Comparison of ENCODE assay signal across 8 cellular contexts in genomic region chr10:96229568-96230030, GRCh38. TPM values are rescaled to one million over a fixed set of nuclear protein-coding genes. Genes with fewer than 3 reads are reported as not detected.
A peak's percentile ranks its signal among the peaks of the same experiment; 100 is the strongest.
DNase-seq lines count a peak whose midpoint lies in the region; ATAC-seq and FAIRE-seq lines count a peak whose summit lies in the region.

No MANE protein-coding gene starts in this region.

- FAIRE-seq in small intestine (lab: Jason Lieb, UNC) = no peak

- H3K9me3 ChIP-seq in small intestine (ENCODE audit: control insufficient read depth, low read depth) = no peaks in the 10 kb centered on the region

- 0 to 3% (median 1%) methylated on average over 7 of the region's 7 CpGs for WGBS in small intestine, 3 donors

- no peak overlapping the region for H3K27ac ChIP-seq in small intestine (ENCODE audit: low read depth in 1 of 2, low read length in 1 of 2)

- DNase-seq in NCI-H2107 (lab: John Stamatoyannopoulos, UW) = peak; percentile 0
- no peak for DNase-seq in NCI-H2107 treated with DMSO at 0.1 percent for 48 hours (lab: John Stamatoyannopoulos, UW; ENCODE audit: unreplicated experiment)
- DNase-seq in Kasumi-1 (lab: John Stamatoyannopoulos, UW) = peak; percentile 78 to 79
- DNase-seq in T-helper 2 cell = peak; percentile 15 to 85 (median 46)
- DNase-seq in amygdala (lab: John Stamatoyannopoulos, UW) = peak in 39 of 56 donors; percentile 4 to 77 (median 19)
- DNase-seq in hypothalamus (lab: John Stamatoyannopoulos, UW) = peak in 38 of 51 donors; percentile 2 to 75 (median 30)
- peak; percentile 76 for DNase-seq in small intestine

- no peak for ATAC-seq in GM21360 (IDR thresholded peaks at IDR 0.05; ENCODE audit: unreplicated experiment)

- H3K36me3 ChIP-seq in small intestine (ENCODE audit: control insufficient read depth in 2 of 2, insufficient read depth in 2 of 2, low read length in 2 of 2) = peaks cover 0 to 10% of the 10 kb centered on the region in 2 donors

- H3K4me3 ChIP-seq in small intestine (ENCODE audit: low read depth in 1 of 2, low read length in 2 of 2) = no peak overlapping the region

- no peaks in the 10 kb centered on the region for H3K4me1 ChIP-seq in small intestine (ENCODE audit: control insufficient read depth in 2 of 2, insufficient read depth in 1 of 2, low read depth in 1 of 2, low read length in 1 of 2)

- no peaks in the 10 kb centered on the region for H3K27me3 ChIP-seq in small intestine (ENCODE audit: control insufficient read depth in 2 of 2, insufficient read depth in 2 of 2, low read length in 2 of 2)

RNA-seq across cellular contexts. Expression of gene BLNK, which starts 41.8 kb away (rescaled TPM):
- polyA plus RNA-seq in small intestine = 10 to 100 TPM; 26.7 to 69.3 (median 27.7) TPM
